In the genomic region with DNA sequence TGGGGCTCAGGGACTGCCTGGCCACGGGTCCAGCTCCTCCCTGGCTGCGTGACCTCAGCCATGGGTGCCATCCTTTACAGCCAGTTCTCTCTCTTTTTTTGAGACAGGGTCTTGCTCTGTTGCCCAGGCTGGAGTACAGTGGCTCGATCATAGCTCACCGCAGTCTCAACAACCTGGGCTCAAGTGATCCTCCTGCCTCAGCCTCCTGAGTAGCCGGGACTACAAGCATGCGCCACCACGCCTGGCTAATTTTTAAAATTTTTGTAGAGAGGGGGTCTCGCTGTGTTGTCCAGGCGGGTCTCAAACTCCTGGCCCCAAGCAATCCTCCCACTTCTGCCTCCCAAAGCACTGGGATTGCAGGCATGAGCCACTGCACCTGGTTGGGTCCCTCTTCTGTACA, we compare ENCODE assay signal across 36 cellular contexts.
A peak's percentile ranks its signal among the peaks of the same experiment; 100 is the strongest.
DNase-seq lines count a peak whose midpoint lies in the region; ATAC-seq, FAIRE-seq and TF ChIP-seq lines count a peak whose summit lies in the region.
"Had no signal": no experiment of that assay in that cellular context is flagged by ENCODE, and none has a peak within 500 bp of the region (broad histone marks: within the 10 kb centered on the region; RNA-seq: fewer than 3 reads in every experiment).

No MANE protein-coding gene starts in this region.

- no peak for ATAC-seq in HepG2
- no peak for ATAC-seq in right lobe of liver
- ATAC-seq in WTC11: no peak
- ATAC-seq in K562: no peak
- no peak for ATAC-seq in activated T-helper 17 cell treated with anti-CD3 and anti-CD28 coated beads, Interleukin-2, amount 50 U/mL, for 72 hours (replicated peaks)
- ATAC-seq: A549; CD8-positive, alpha-beta T cell had no signal

- H3K4me1 ChIP-seq in HepG2 (ENCODE audit: insufficient read depth, low read length) (no peaks in the 10 kb centered on the region), right lobe of liver (no peaks in the 10 kb centered on the region), HEK293 (ENCODE audit: control insufficient read depth, insufficient read depth, low read length) (no peaks in the 10 kb centered on the region), K562 (replicated peaks in 1 of 2; ENCODE audit: control insufficient read depth in 2 of 2, insufficient read depth in 2 of 2, low read length in 2 of 2) (peaks cover 0 to 25% of the 10 kb centered on the region in 2 experiments; a peak in 2 of 5 replicates)
- no peaks in the 10 kb centered on the region for H3K4me1 ChIP-seq in CD4-positive, alpha-beta memory T cell (ENCODE audit: insufficient read depth, low read length)
- H3K4me1 ChIP-seq: A549; BE2C; BLaER1; BLaER1 treated with 17β-estradiol and CSF1 and Interleukin-3, amounts not matched to agents 10 nM and 100 nM; Caco-2 had no signal

- DNase-seq in HepG2 (ENCODE audit: low spot score) (no peak), right lobe of liver (no peak), WTC11 (ENCODE audit: low spot score) (no peak), K562 (ENCODE audit: extremely low read depth in 1 of 4, low spot score in 3 of 4) (no peak), HTR-8/SVneo (ENCODE audit: insufficient read length, low spot score) (no peak)
- no peak for DNase-seq in CD4-positive, alpha-beta memory T cell
- DNase-seq: 8988T; ACHN; AML-193; BE2C; C1 segment of cervical spinal cord; Caco-2; Calu3; CD4-positive, alpha-beta T cell; CD4-positive, CD25-positive, alpha-beta regulatory T cell; CD8-positive, alpha-beta memory T cell; CD8-positive, alpha-beta T cell; COR-L47; DMS 273 treated with DMSO at 0.1 percent for 48 hours; DMS153; DMS53; DMS79; DMS79 treated with DMSO at 0.1 percent for 48 hours; DND-41; EL had no signal

- H3K27me3 ChIP-seq in HepG2 (ENCODE audit: control insufficient read depth in 1 of 2, insufficient read depth in 2 of 2, low read length in 2 of 2): no peaks in the 10 kb centered on the region
- H3K27me3 ChIP-seq in right lobe of liver: no peaks in the 10 kb centered on the region
- no peaks in the 10 kb centered on the region for H3K27me3 ChIP-seq in K562 (ENCODE audit: control insufficient read depth in 2 of 2, insufficient read depth in 2 of 2, low read length in 2 of 2)
- H3K27me3 ChIP-seq in CD4-positive, alpha-beta memory T cell (ENCODE audit: insufficient read depth, low read length): no peaks in the 10 kb centered on the region
- H3K27me3 ChIP-seq: BE2C; BLaER1; BLaER1 treated with 17β-estradiol and CSF1 and Interleukin-3, amounts not matched to agents 10 nM and 100 nM had no signal

- H3K4me3 ChIP-seq in HepG2 (replicated peaks in 1 of 3; ENCODE audit: insufficient read depth in 1 of 3, low read depth in 2 of 3, low read length in 3 of 3) (no peak overlapping the region), right lobe of liver (no peak overlapping the region), HEK293 (ENCODE audit: low read depth, low read length) (no peak overlapping the region), K562 (no peak overlapping the region)
- no peak overlapping the region for H3K4me3 ChIP-seq in CD4-positive, alpha-beta memory T cell (ENCODE audit: low read length in 2 of 2)
- H3K4me3 ChIP-seq: A549; BLaER1; BLaER1 treated with 17β-estradiol and CSF1 and Interleukin-3, amounts not matched to agents 10 nM and 100 nM had no signal

- no peak overlapping the region for H3K27ac Mint-ChIP-seq in WTC11
- no peak overlapping the region for H3K27ac Mint-ChIP-seq in CD4-positive, alpha-beta memory T cell
- H3K27ac Mint-ChIP-seq in activated T-helper 17 cell treated with anti-CD3 and anti-CD28 coated beads, Interleukin-2, amount 50 U/mL, for 72 hours: no peak overlapping the region
- H3K27ac Mint-ChIP-seq: B cell; CD14-positive monocyte; CD4-positive, alpha-beta T cell; CD4-positive, CD25-positive, alpha-beta regulatory T cell; CD8-positive, alpha-beta T cell had no signal

- H3K27ac ChIP-seq in HepG2 (ENCODE audit: extremely low read length, insufficient read depth, low read length) (no peak overlapping the region), right lobe of liver (no peak overlapping the region), HEK293 (ENCODE audit: extremely low read depth, low read depth, low read length) (no peak overlapping the region), K562 (ENCODE audit: extremely low read depth, low read depth, low read length) (no peak overlapping the region)
- H3K27ac ChIP-seq in CD4-positive, alpha-beta memory T cell (ENCODE audit: low read depth, low read length): no peak overlapping the region
- H3K27ac ChIP-seq: 22Rv1; A549; BLaER1; BLaER1 treated with 17β-estradiol and CSF1 and Interleukin-3, amounts not matched to agents 10 nM and 100 nM; C4-2B had no signal

- no peak overlapping the region for H3K4me2 ChIP-seq in HepG2 (ENCODE audit: low read depth, low read length)
- H3K4me2 ChIP-seq in K562 (ENCODE audit: insufficient read depth, low read length): no peak overlapping the region
- H3K4me2 ChIP-seq: A549; BLaER1; BLaER1 treated with 17β-estradiol and CSF1 and Interleukin-3, amounts not matched to agents 10 nM and 100 nM had no signal

- TF ChIP-seq CTCF in HepG2 (CRISPR knock-in tag; IDR thresholded peaks at IDR 0.05) (no peak), right lobe of liver (IDR thresholded peaks at IDR 0.05) (no peak), HEK293 (tag by site-specific recombination; IDR thresholded peaks at IDR 0.05) (no peak), WTC11 (IDR thresholded peaks at IDR 0.05) (no peak), K562 (IDR thresholded peaks at IDR 0.05 in 2 of 3, conservative IDR thresholded peaks at IDR 0.05 in 1 of 3; ENCODE audit: insufficient read depth in 2 of 3, low read depth in 1 of 3, low read length in 3 of 3) (no peak)

- 86% methylated on average over 7 of the region's 9 CpGs for WGBS in HepG2 (ENCODE audit: low lambda C conversion rate)
- WGBS in right lobe of liver (ENCODE audit: insufficient coverage, low coverage, low lambda C conversion rate, missing lambda C conversion rate): 83% methylated on average over 6 of the region's 9 CpGs
- 82% methylated on average over 8 of the region's 9 CpGs for WGBS in K562 (ENCODE audit: insufficient coverage, low coverage, missing lambda C conversion rate)

- TF ChIP-seq EP300 in HepG2 (IDR thresholded peaks at IDR 0.05; ENCODE audit: low read depth in 2 of 2, low read length in 2 of 2) (no peak), HepG2 (CRISPR knock-in tag; IDR thresholded peaks at IDR 0.05; ENCODE audit: borderline replicate concordance) (no peak), K562 (IDR thresholded peaks at IDR 0.05; ENCODE audit: low read length) (no peak)

- H3K9me3 Mint-ChIP-seq in WTC11: no peaks in the 10 kb centered on the region
- H3K9me3 Mint-ChIP-seq in CD4-positive, alpha-beta memory T cell: peaks cover 0 to 2% (median 0%) of the 10 kb centered on the region in 8 donors
- no peaks in the 10 kb centered on the region for H3K9me3 Mint-ChIP-seq in activated T-helper 17 cell treated with anti-CD3 and anti-CD28 coated beads, Interleukin-2, amount 50 U/mL, for 72 hours
- H3K9me3 Mint-ChIP-seq: CD14-positive monocyte; CD4-positive, alpha-beta T cell; CD8-positive, alpha-beta memory T cell; CD8-positive, alpha-beta T cell had no signal

- H4K20me1 ChIP-seq in HepG2 (ENCODE audit: insufficient read depth, low read length): no peaks in the 10 kb centered on the region
- H4K20me1 ChIP-seq in K562 (replicated peaks; ENCODE audit: control insufficient read depth, insufficient read depth, low read length): no peaks in the 10 kb centered on the region; the same call in 1 of the 2 replicates
- H4K20me1 ChIP-seq: BLaER1 had no signal

- TF ChIP-seq POLR2A in HepG2 (IDR thresholded peaks at IDR 0.05; ENCODE audit: insufficient read depth in 1 of 2, low read depth in 2 of 2, low read length in 2 of 2) (no peak), right lobe of liver (IDR thresholded peaks at IDR 0.05) (no peak), K562 (conservative IDR thresholded peaks at IDR 0.05) (no peak)

- no peaks in the 10 kb centered on the region; the same call in 1 of the 2 replicates for H3K27me3 Mint-ChIP-seq in WTC11 (ENCODE audit: low read depth)
- H3K27me3 Mint-ChIP-seq in CD4-positive, alpha-beta memory T cell: peaks cover 0 to 2% of the 10 kb centered on the region in 2 donors
- no peaks in the 10 kb centered on the region for H3K27me3 Mint-ChIP-seq in activated T-helper 17 cell treated with anti-CD3 and anti-CD28 coated beads, Interleukin-2, amount 50 U/mL, for 72 hours
- H3K27me3 Mint-ChIP-seq: B cell; CD4-positive, alpha-beta T cell; CD4-positive, CD25-positive, alpha-beta regulatory T cell had no signal

- FAIRE-seq in HepG2 (lab: Jason Lieb, UNC) (no peak), K562 (lab: Jason Lieb, UNC) (no peak), HTR-8/SVneo (lab: Jason Lieb, UNC) (no peak)
- FAIRE-seq: A204.1, A549, D721Med had no signal

- no peak for TF ChIP-seq RAD21 in HepG2 (CRISPR knock-in tag; IDR thresholded peaks at IDR 0.05)
- no peak for TF ChIP-seq RAD21 in K562 (CRISPR knock-in tag; conservative IDR thresholded peaks at IDR 0.05 in 1 of 2, IDR thresholded peaks at IDR 0.05 in 1 of 2)

- H3K9me1 ChIP-seq in K562 (ENCODE audit: control insufficient read depth, insufficient read depth, low read length): no peaks in the 10 kb centered on the region

- H3K79me2 ChIP-seq in HepG2 (ENCODE audit: insufficient read depth, low read length) (no peaks in the 10 kb centered on the region), K562 (ENCODE audit: control insufficient read depth, insufficient read depth, low read length) (no peaks in the 10 kb centered on the region)

- no peaks in the 10 kb centered on the region for H3K9me3 ChIP-seq in HepG2 (ENCODE audit: low read length)
- H3K9me3 ChIP-seq in right lobe of liver: no peaks in the 10 kb centered on the region
- H3K9me3 ChIP-seq in HEK293 (ENCODE audit: control insufficient read depth, insufficient read depth, low read depth, low read length): no peaks in the 10 kb centered on the region
- no peaks in the 10 kb centered on the region for H3K9me3 ChIP-seq in K562 (replicated peaks; ENCODE audit: control insufficient read depth, insufficient read depth, low read depth, low read length)
- H3K9me3 ChIP-seq in CD4-positive, alpha-beta memory T cell (ENCODE audit: control insufficient read depth in 1 of 2, low read length in 2 of 2): no peaks in the 10 kb centered on the region
- H3K9me3 ChIP-seq: A549; BE2C; BLaER1; BLaER1 treated with 17β-estradiol and CSF1 and Interleukin-3, amounts not matched to agents 10 nM and 100 nM; Caco-2 had no signal

- CTCF ChIA-PET in HepG2 (lab: Yijun Ruan, JAX; ENCODE audit: low intra/inter-chr PET ratio, low total read pairs) (no interaction called here), HEK293 (lab: Yijun Ruan, JAX) (interaction anchor here (0.6 to 0.7 kb wide), 3 partner anchors 165 to 1444 kb away, joined by 3 to 6 read pairs (median 3); no protein-coding TSS in a partner anchor), WTC11 (lab: Charles Lee) (interaction anchor here (0.6 to 1.1 kb wide), 2 partner anchors 59 to 217 kb away, joined by 3 to 6 read pairs; no protein-coding TSS in a partner anchor), K562 (lab: Yijun Ruan, JAX; ENCODE audit: low intra/inter-chr PET ratio) (no interaction called here)
- CTCF ChIA-PET in CD4-positive, alpha-beta memory T cell (lab: Charles Lee; ENCODE audit: partially characterized antibody): no interaction called here

- intact Hi-C loops in HepG2 (cut with micrococcal nuclease; ENCODE audit: unreplicated experiment): no loop called here
- intact Hi-C loops in right lobe of liver (cut with DNase I): no loop called here
- intact Hi-C loops in K562 (cut with micrococcal nuclease): no loop called here
- intact Hi-C loops in CD4-positive, alpha-beta memory T cell (cut with micrococcal nuclease): no loop called here

- no peak overlapping the region for H3K4me3 Mint-ChIP-seq in WTC11
- no peak overlapping the region for H3K4me3 Mint-ChIP-seq in CD4-positive, alpha-beta memory T cell
- H3K4me3 Mint-ChIP-seq in activated T-helper 17 cell treated with anti-CD3 and anti-CD28 coated beads, Interleukin-2, amount 50 U/mL, for 72 hours: no peak overlapping the region
- H3K4me3 Mint-ChIP-seq: B cell; CD14-positive monocyte; CD4-positive, alpha-beta T cell; CD4-positive, CD25-positive, alpha-beta regulatory T cell; CD8-positive, alpha-beta memory T cell; CD8-positive, alpha-beta T cell had no signal

- in situ Hi-C loops in HepG2 (cut with HindIII; ENCODE audit: extremely low pct_ligation_motif_present, low pct_unique_long_range_greater_than_20kb) (no loop called here), K562 (cut with MboI) (no loop called here)

- H3K36me3 ChIP-seq in HepG2 (replicated peaks in 1 of 2; ENCODE audit: control insufficient read depth in 1 of 2, insufficient read depth in 2 of 2, low read length in 2 of 2) (peaks cover 2 to 3% of the 10 kb centered on the region in 2 experiments; a peak in 2 of 5 replicates), right lobe of liver (no peaks in the 10 kb centered on the region), HEK293 (ENCODE audit: control insufficient read depth in 2 of 2, insufficient read depth in 1 of 2, low read length in 2 of 2) (peaks cover 0 to 17% of the 10 kb centered on the region in 2 experiments; a peak in 2 of 3 replicates), K562 (ENCODE audit: control insufficient read depth, insufficient read depth, low read length) (peaks cover 6% of the 10 kb centered on the region; the same call in 1 of the 3 replicates)
- no peaks in the 10 kb centered on the region for H3K36me3 ChIP-seq in CD4-positive, alpha-beta memory T cell (ENCODE audit: insufficient read depth, low read length)

- H2AFZ ChIP-seq in HepG2 (ENCODE audit: low read length): no peak overlapping the region
- H2AFZ ChIP-seq in K562 (ENCODE audit: low read depth, low read length): no peak overlapping the region

- no TSS peak for BruUV-seq in HepG2 (replicated peaks; lab: Mats Ljungman, UMichigan)
- no TSS peak for BruUV-seq in K562 (replicated peaks; lab: Mats Ljungman, UMichigan)

- H3K9ac ChIP-seq in HepG2 (ENCODE audit: insufficient read depth, low read depth, low read length): no peak overlapping the region
- H3K9ac ChIP-seq in K562 (ENCODE audit: insufficient read depth in 1 of 2, low read depth in 2 of 2, low read length in 2 of 2): peak overlapping the region in 1 of 2 experiments; percentile 9; a peak in 1 of 4 replicates
- H3K9ac ChIP-seq: BLaER1; BLaER1 treated with 17β-estradiol and CSF1 and Interleukin-3, amounts not matched to agents 10 nM and 100 nM had no signal

- H3K4me1 Mint-ChIP-seq in WTC11: no peaks in the 10 kb centered on the region
- H3K4me1 Mint-ChIP-seq in CD4-positive, alpha-beta memory T cell: no peaks in the 10 kb centered on the region
- H3K4me1 Mint-ChIP-seq in activated T-helper 17 cell treated with anti-CD3 and anti-CD28 coated beads, Interleukin-2, amount 50 U/mL, for 72 hours: no peaks in the 10 kb centered on the region
- H3K4me1 Mint-ChIP-seq: B cell; CD4-positive, CD25-positive, alpha-beta regulatory T cell; CD8-positive, alpha-beta memory T cell had no signal

- peaks cover 30% of the 10 kb centered on the region for H3K36me3 Mint-ChIP-seq in WTC11
- H3K36me3 Mint-ChIP-seq in CD4-positive, alpha-beta memory T cell: no peaks in the 10 kb centered on the region
- no peaks in the 10 kb centered on the region for H3K36me3 Mint-ChIP-seq in activated T-helper 17 cell treated with anti-CD3 and anti-CD28 coated beads, Interleukin-2, amount 50 U/mL, for 72 hours (ENCODE audit: low read depth)
- H3K36me3 Mint-ChIP-seq: CD14-positive monocyte; CD8-positive, alpha-beta memory T cell had no signal

- POLR2A ChIA-PET in HepG2 (lab: Yijun Ruan, JAX) (no interaction called here), HEK293 (lab: Yijun Ruan, JAX) (no interaction called here), WTC11 (lab: Charles Lee) (no interaction called here), K562 (lab: Yijun Ruan, JAX) (interaction anchor here (1.1 kb wide), 1 partner anchor 44 kb away, joined by 3 read pairs; no protein-coding TSS in a partner anchor)
- POLR2A ChIA-PET in CD4-positive, alpha-beta memory T cell (lab: Charles Lee; ENCODE audit: partially characterized antibody): no interaction called here

Comparison
In these comparisons a context has a peak if more than half of its experiments do, and no peak if none do; other contexts are left out.
1. CTCF ChIA-PET loops: an anchor here in HEK293 (0.6 to 0.7 kb wide) and WTC11 (0.6 to 1.1 kb wide); none called in HepG2, K562 and CD4-positive, alpha-beta memory T cell.